Comparison of ENCODE assay signal across 19 cellular contexts in the genomic region with DNA sequence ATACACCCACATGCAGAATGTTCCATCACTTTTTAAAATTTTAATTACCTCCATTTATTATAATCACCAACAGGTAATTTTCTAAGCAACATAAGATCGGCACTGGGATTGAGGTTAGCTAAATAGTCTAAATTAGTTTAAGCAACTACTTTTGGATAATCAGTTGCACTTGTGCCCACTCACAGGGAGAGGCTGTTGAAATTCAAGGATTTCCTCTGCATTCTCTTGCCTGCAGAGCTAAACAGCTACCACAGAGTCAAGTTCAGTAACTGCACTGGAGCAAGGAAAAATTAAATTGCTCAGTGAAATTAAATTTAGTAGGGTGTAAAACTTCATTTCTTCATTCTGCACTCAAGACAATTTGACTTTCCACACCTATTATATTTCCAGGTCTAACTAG.
"Had no signal": no experiment of that assay in that cellular context is flagged by ENCODE, and none has a peak within 500 bp of the region (broad histone marks: within the 10 kb centered on the region; RNA-seq: fewer than 3 reads in every experiment).

No MANE protein-coding gene starts in this region.

- H3K9me3 Mint-ChIP-seq: activated CD4-positive, alpha-beta T cell treated with anti-CD3 and anti-CD28 coated beads, Interleukin-2, amount 10 ng/mL, durations not matched to agents 7 days and 5 days; activated naive CD8-positive, alpha-beta T cell treated with anti-CD3 and anti-CD28 coated beads, Interleukin-2, amount 10 ng/mL, durations not matched to agents 7 days and 5 days; activated T-cell treated with anti-CD3 and anti-CD28 coated beads, Interleukin-2, amount 50 U/mL, for 24 hours; activated T-helper 2 cell treated with anti-CD3 and anti-CD28 coated beads, Interferon-gamma antibody, Interleukin-2, Interleukin-4, amounts not matched to agents 10 μg/mL and 5 μg/mL and 100 μg/mL, durations not matched to agents 14 hours and 24 hours and 36 hours; nephron; stimulated activated memory B cell treated with anti-CD40 and anti-IgM and Interleukin-4, amounts not matched to agents 10 μg/mL and 1 μg/mL and 100 μg/mL, for 72 hours had no signal

- H3K4me3 ChIP-seq: body of pancreas, heart left ventricle, upper lobe of right lung had no signal

- H3K4me3 Mint-ChIP-seq: activated CD4-positive, alpha-beta T cell treated with anti-CD3 and anti-CD28 coated beads, Interleukin-2, amount 10 ng/mL, durations not matched to agents 7 days and 5 days; activated CD8-positive, alpha-beta T cell treated with anti-CD3 and anti-CD28 coated beads, Interleukin-2, amount 10 ng/mL, durations not matched to agents 7 days and 5 days; activated naive CD8-positive, alpha-beta T cell treated with anti-CD3 and anti-CD28 coated beads, Interleukin-2, amount 10 ng/mL, durations not matched to agents 7 days and 5 days; activated T-cell treated with anti-CD3 and anti-CD28 coated beads, Interleukin-2, amount 50 U/mL, for 24 hours; nephron; stimulated activated memory B cell treated with anti-CD40 and anti-IgM and Interleukin-4, amounts not matched to agents 10 μg/mL and 1 μg/mL and 100 μg/mL, for 72 hours had no signal

- ATAC-seq: activated CD4-positive, CD25-positive, alpha-beta regulatory T cell treated with anti-CD3 and anti-CD28 coated beads, Interleukin-2, amount 50 U/mL, for 24 hours; activated CD8-positive, alpha-beta T cell treated with anti-CD3 and anti-CD28 coated beads, Interleukin-2, amount 10 ng/mL, durations not matched to agents 7 days and 5 days; body of pancreas; heart left ventricle; left lobe of liver; sciatic nerve; stimulated activated memory B cell treated with anti-CD40 and anti-IgM and Interleukin-4, amounts not matched to agents 10 μg/mL and 1 μg/mL and 100 μg/mL, for 72 hours; upper lobe of right lung had no signal

- H3K9me3 ChIP-seq: body of pancreas, heart left ventricle, upper lobe of right lung had no signal

- H3K4me1 ChIP-seq: body of pancreas, upper lobe of right lung had no signal

- DNase-seq: activated CD4-positive, alpha-beta T cell treated with anti-CD3 and anti-CD28 coated beads, Interleukin-2, amount 10 ng/mL, durations not matched to agents 7 days and 5 days; activated CD8-positive, alpha-beta T cell treated with anti-CD3 and anti-CD28 coated beads, Interleukin-2, amount 10 ng/mL, durations not matched to agents 7 days and 5 days; activated naive CD4-positive, alpha-beta T cell treated with Interleukin-2 at 50 U/mL for 16 hours; activated naive CD8-positive, alpha-beta T cell treated with anti-CD3 and anti-CD28 coated beads, Interleukin-2, amount 10 ng/mL, durations not matched to agents 7 days and 5 days; activated T-cell treated with anti-CD3 and anti-CD28 coated beads, Interleukin-2, amount 50 U/mL, for 24 hours; body of pancreas; dorsolateral prefrontal cortex; heart left ventricle; kidney; midbrain; stimulated activated CD4-positive, alpha-beta T cell treated with anti-CD3 and anti-CD28 coated beads, Interleukin-4, amount 100 ng/mL, for 4 hours; upper lobe of right lung had no signal

- H3K27ac ChIP-seq: body of pancreas, epithelial cell of prostate, heart left ventricle, upper lobe of right lung had no signal

- H3K36me3 ChIP-seq: heart left ventricle, upper lobe of right lung had no signal

- H3K36me3 Mint-ChIP-seq: activated naive CD8-positive, alpha-beta T cell treated with anti-CD3 and anti-CD28 coated beads, Interleukin-2, amount 10 ng/mL, durations not matched to agents 7 days and 5 days; stimulated activated memory B cell treated with anti-CD40 and anti-IgM and Interleukin-4, amounts not matched to agents 10 μg/mL and 1 μg/mL and 100 μg/mL, for 72 hours had no signal

- H3K27ac Mint-ChIP-seq: activated CD4-positive, alpha-beta T cell treated with anti-CD3 and anti-CD28 coated beads, Interleukin-2, amount 10 ng/mL, durations not matched to agents 7 days and 5 days; activated CD8-positive, alpha-beta T cell treated with anti-CD3 and anti-CD28 coated beads, Interleukin-2, amount 10 ng/mL, durations not matched to agents 7 days and 5 days; activated naive CD8-positive, alpha-beta T cell treated with anti-CD3 and anti-CD28 coated beads, Interleukin-2, amount 10 ng/mL, durations not matched to agents 7 days and 5 days; activated T-cell treated with anti-CD3 and anti-CD28 coated beads, Interleukin-2, amount 50 U/mL, for 24 hours; activated T-helper 2 cell treated with anti-CD3 and anti-CD28 coated beads, Interferon-gamma antibody, Interleukin-2, Interleukin-4, amounts not matched to agents 10 μg/mL and 5 μg/mL and 100 μg/mL, durations not matched to agents 14 hours and 24 hours and 36 hours; nephron; stimulated activated memory B cell treated with anti-CD40 and anti-IgM and Interleukin-4, amounts not matched to agents 10 μg/mL and 1 μg/mL and 100 μg/mL, for 72 hours had no signal

- H3K27me3 ChIP-seq: body of pancreas, heart left ventricle, upper lobe of right lung had no signal
